Comparison of ENCODE assay signal across 8 cellular contexts in genomic region chr3:15330031-15330596, GRCh38. TPM values are rescaled to one million over a fixed set of nuclear protein-coding genes. Genes with fewer than 3 reads are reported as not detected.
A peak's percentile ranks its signal among the peaks of the same experiment; 100 is the strongest.
DNase-seq lines count a peak whose midpoint lies in the region; ATAC-seq and TF ChIP-seq lines count a peak whose summit lies in the region.

No MANE protein-coding gene starts in this region.

- intact Hi-C loops in esophagus muscularis mucosa (cut with DNase I), result loop anchor here (5.0 kb wide), 2 partner anchors 47 to 63 kb away; no protein-coding TSS in a partner anchor

- H3K9me3 ChIP-seq in esophagus muscularis mucosa (no peaks in the 10 kb centered on the region), osteoblast (ENCODE audit: low read depth, low read length) (no peaks in the 10 kb centered on the region)

- TF ChIP-seq EP300 in esophagus muscularis mucosa (IDR thresholded peaks at IDR 0.05), result no peak

- TF ChIP-seq CTCF in esophagus muscularis mucosa (IDR thresholded peaks at IDR 0.05) (no peak), osteoblast (IDR thresholded peaks at IDR 0.05; ENCODE audit: extremely low read depth, low read depth, low read length) (no peak)

- H3K4me2 ChIP-seq in osteoblast (ENCODE audit: insufficient read depth, low read length), result peak overlapping the region; percentile 91

- ATAC-seq in GM19467 (IDR thresholded peaks at IDR 0.05; ENCODE audit: unreplicated experiment) (no peak), HG03135 (IDR thresholded peaks at IDR 0.05; ENCODE audit: unreplicated experiment) (no peak), HG02763 (IDR thresholded peaks at IDR 0.05; ENCODE audit: unreplicated experiment) (no peak)

- H3K4me1 ChIP-seq in esophagus muscularis mucosa, result peaks cover 40 to 73% (median 70%) of the 10 kb centered on the region in 4 donors
- H3K4me1 ChIP-seq in osteoblast (ENCODE audit: insufficient read depth, low read length), result peaks cover 50% of the 10 kb centered on the region

- peak overlapping the region; percentile 78 to 87 (median 82) for H3K27ac ChIP-seq in esophagus muscularis mucosa (replicated peaks in 1 of 4)
- H3K27ac ChIP-seq in osteoblast (ENCODE audit: low read depth, low read length), result peak overlapping the region; percentile 77

- H3K27me3 ChIP-seq in esophagus muscularis mucosa (no peaks in the 10 kb centered on the region), osteoblast (ENCODE audit: insufficient read depth, low read length) (no peaks in the 10 kb centered on the region)

- peak; percentile 21 for DNase-seq in DMS 273 treated with DMSO at 0.1 percent for 48 hours (lab: John Stamatoyannopoulos, UW)
- DNase-seq in NOMO-1 (lab: John Stamatoyannopoulos, UW; ENCODE audit: unreplicated experiment in 2 of 2), result peak; percentile 54 to 89
- DNase-seq in esophagus muscularis mucosa (ENCODE audit: extremely low spot score), result no peak
- DNase-seq in osteoblast (ENCODE audit: insufficient read length, low spot score, missing footprints), result peak; percentile 79
- no peak for DNase-seq in NCI-H2196 treated with DMSO at 0.1 percent for 48 hours (lab: John Stamatoyannopoulos, UW; ENCODE audit: unreplicated experiment)

- peaks cover 64% of the 10 kb centered on the region for H3K79me2 ChIP-seq in osteoblast (ENCODE audit: insufficient read depth, low read length)

- H4K20me1 ChIP-seq in osteoblast (ENCODE audit: insufficient read depth, low read length), result peaks cover 10% of the 10 kb centered on the region

- no peak overlapping the region for H2AFZ ChIP-seq in osteoblast (ENCODE audit: low read length)

- WGBS in esophagus muscularis mucosa, result 74% methylated on average over 10 of the region's 10 CpGs

- H3K36me3 ChIP-seq in esophagus muscularis mucosa (no peaks in the 10 kb centered on the region), osteoblast (ENCODE audit: insufficient read depth, low read length) (peaks cover 25% of the 10 kb centered on the region)

- TF ChIP-seq POLR2A in esophagus muscularis mucosa (IDR thresholded peaks at IDR 0.05; ENCODE audit: low read depth), result no peak

- peak overlapping the region; percentile 65 to 94 (median 76) for H3K4me3 ChIP-seq in esophagus muscularis mucosa
- peak overlapping the region; percentile 91 for H3K4me3 ChIP-seq in osteoblast (ENCODE audit: insufficient read depth, low read length)

RNA-seq across cellular contexts. Expression of gene SH3BP5, which starts 2.3 kb away (rescaled TPM):
- 10 to 100 TPM; 26.2 to 56.5 (median 38.2) TPM for total RNA-seq in esophagus muscularis mucosa
- 65.4 and 67.3 TPM in 2 replicates for total RNA-seq in osteoblast

Comparison
In these comparisons a context has a peak if more than half of its experiments do, and no peak if none do; other contexts are left out.
1. DNase-seq: peak in DMS 273 treated with DMSO at 0.1 percent for 48 hours (single experiment), NOMO-1 (2 of 2) and osteoblast (single experiment); none in esophagus muscularis mucosa (single experiment) and NCI-H2196 treated with DMSO at 0.1 percent for 48 hours (single experiment).